ENCODE assay signal across 1 cellular context in genomic region chr18:3049897-3050454, GRCh38.
TF ChIP-seq lines count a peak whose summit lies in the region.
"Not testable (repeated sequence)": the region's sequence is repeated elsewhere in the genome, so short reads cannot be mapped to it uniquely, and the experiment has no call there.

No MANE protein-coding gene starts in this region.

TF ChIP-seq in K562, 482 proteins besides CTCF, POLR2A, EP300 and RAD21 (continued from another document):
- TF ChIP-seq MNT (conservative IDR thresholded peaks at IDR 0.05) (0 out of 4 replicates have a peak, but pooled peaks of 1 of the 2 experiments have one; percentile 30), DPF2 (IDR thresholded peaks at IDR 0.05) (0 out of 2 replicates have a peak, but pooled peaks have one; percentile 31), SMARCC2 (IDR thresholded peaks at IDR 0.05; ENCODE audit: low read depth) (0 out of 2 replicates have a peak, but pooled peaks have one; percentile 29), PTTG1 (tag; IDR thresholded peaks at IDR 0.05; ENCODE audit: low read depth) (0 out of 2 replicates have a peak, but pooled peaks have one; percentile 50), TAL1 (IDR thresholded peaks at IDR 0.05) (peak; percentile 49; the same call in 1 of the 2 replicates), CBFA2T3 (IDR thresholded peaks at IDR 0.05) (peak; percentile 77), PTRF (tag; IDR thresholded peaks at IDR 0.05) (0 out of 2 replicates have a peak, but pooled peaks have one; percentile 45), DMBX1 (CRISPR knock-in tag; IDR thresholded peaks at IDR 0.05; ENCODE audit: borderline replicate concordance) (peak; percentile 40), ZNF740 (tag; IDR thresholded peaks at IDR 0.05) (peak in 1 of 2 experiments; percentile 62; a peak in 1 of 4 replicates), PRDM10 (IDR thresholded peaks at IDR 0.05; ENCODE audit: partially characterized antibody) (peak; percentile 65), CBFA2T2 (conservative IDR thresholded peaks at IDR 0.05) (peak; percentile 63), ZNF311 (CRISPR knock-in tag; IDR thresholded peaks at IDR 0.05) (0 out of 2 replicates have a peak, but pooled peaks have one; percentile 42), DDX20 (tag; IDR thresholded peaks at IDR 0.05; ENCODE audit: low read depth) (0 out of 2 replicates have a peak, but pooled peaks have one; percentile 45)
- TF ChIP-seq, protein P1, sequence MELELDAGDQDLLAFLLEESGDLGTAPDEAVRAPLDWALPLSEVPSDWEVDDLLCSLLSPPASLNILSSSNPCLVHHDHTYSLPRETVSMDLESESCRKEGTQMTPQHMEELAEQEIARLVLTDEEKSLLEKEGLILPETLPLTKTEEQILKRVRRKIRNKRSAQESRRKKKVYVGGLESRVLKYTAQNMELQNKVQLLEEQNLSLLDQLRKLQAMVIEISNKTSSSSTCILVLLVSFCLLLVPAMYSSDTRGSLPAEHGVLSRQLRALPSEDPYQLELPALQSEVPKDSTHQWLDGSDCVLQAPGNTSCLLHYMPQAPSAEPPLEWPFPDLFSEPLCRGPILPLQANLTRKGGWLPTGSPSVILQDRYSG (tag; conservative IDR thresholded peaks at IDR 0.05; ENCODE audit: low read depth): 0 out of 2 replicates have a peak, but pooled peaks have one; percentile 53
- TF ChIP-seq, protein P2, sequence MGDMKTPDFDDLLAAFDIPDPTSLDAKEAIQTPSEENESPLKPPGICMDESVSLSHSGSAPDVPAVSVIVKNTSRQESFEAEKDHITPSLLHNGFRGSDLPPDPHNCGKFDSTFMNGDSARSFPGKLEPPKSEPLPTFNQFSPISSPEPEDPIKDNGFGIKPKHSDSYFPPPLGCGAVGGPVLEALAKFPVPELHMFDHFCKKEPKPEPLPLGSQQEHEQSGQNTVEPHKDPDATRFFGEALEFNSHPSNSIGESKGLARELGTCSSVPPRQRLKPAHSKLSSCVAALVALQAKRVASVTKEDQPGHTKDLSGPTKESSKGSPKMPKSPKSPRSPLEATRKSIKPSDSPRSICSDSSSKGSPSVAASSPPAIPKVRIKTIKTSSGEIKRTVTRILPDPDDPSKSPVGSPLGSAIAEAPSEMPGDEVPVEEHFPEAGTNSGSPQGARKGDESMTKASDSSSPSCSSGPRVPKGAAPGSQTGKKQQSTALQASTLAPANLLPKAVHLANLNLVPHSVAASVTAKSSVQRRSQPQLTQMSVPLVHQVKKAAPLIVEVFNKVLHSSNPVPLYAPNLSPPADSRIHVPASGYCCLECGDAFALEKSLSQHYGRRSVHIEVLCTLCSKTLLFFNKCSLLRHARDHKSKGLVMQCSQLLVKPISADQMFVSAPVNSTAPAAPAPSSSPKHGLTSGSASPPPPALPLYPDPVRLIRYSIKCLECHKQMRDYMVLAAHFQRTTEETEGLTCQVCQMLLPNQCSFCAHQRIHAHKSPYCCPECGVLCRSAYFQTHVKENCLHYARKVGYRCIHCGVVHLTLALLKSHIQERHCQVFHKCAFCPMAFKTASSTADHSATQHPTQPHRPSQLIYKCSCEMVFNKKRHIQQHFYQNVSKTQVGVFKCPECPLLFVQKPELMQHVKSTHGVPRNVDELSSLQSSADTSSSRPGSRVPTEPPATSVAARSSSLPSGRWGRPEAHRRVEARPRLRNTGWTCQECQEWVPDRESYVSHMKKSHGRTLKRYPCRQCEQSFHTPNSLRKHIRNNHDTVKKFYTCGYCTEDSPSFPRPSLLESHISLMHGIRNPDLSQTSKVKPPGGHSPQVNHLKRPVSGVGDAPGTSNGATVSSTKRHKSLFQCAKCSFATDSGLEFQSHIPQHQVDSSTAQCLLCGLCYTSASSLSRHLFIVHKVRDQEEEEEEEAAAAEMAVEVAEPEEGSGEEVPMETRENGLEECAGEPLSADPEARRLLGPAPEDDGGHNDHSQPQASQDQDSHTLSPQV (IDR thresholded peaks at IDR 0.05): peak; percentile 88; the same call in 1 of the 2 replicates
- not testable (repeated sequence) for TF ChIP-seq ZNF740 (CRISPR knock-in tag; IDR thresholded peaks at IDR 0.05)
